1 cellular context compared by ENCODE assay signal in genomic region chrX:23666282-23666681, GRCh38.
TF ChIP-seq lines count a peak whose summit lies in the region.

No MANE protein-coding gene starts in this region.

TF ChIP-seq in H1, 55 proteins besides CTCF, POLR2A, EP300 and RAD21:
- TF ChIP-seq POU5F1 (IDR thresholded peaks at IDR 0.05; ENCODE audit: low read depth, low read length) (no peak), SP1 (IDR thresholded peaks at IDR 0.05; ENCODE audit: low read depth, low read length) (no peak), RXRA (IDR thresholded peaks at IDR 0.05; ENCODE audit: insufficient read depth, low read depth, low read length) (no peak), KDM5A (IDR thresholded peaks at IDR 0.05; ENCODE audit: low read length) (no peak), EGR1 (IDR thresholded peaks at IDR 0.05; ENCODE audit: borderline replicate concordance, low read depth, low read length) (no peak), TEAD4 (IDR thresholded peaks at IDR 0.05; ENCODE audit: low read depth, low read length) (no peak), JUND (IDR thresholded peaks at IDR 0.05; ENCODE audit: low read length) (no peak), HDAC2 (IDR thresholded peaks at IDR 0.05; ENCODE audit: borderline replicate concordance in 1 of 2, low read depth in 2 of 2, low read length in 2 of 2) (no peak), RFX5 (IDR thresholded peaks at IDR 0.05; ENCODE audit: borderline replicate concordance, low read depth, low read length) (no peak), PHF8 (conservative IDR thresholded peaks at IDR 0.05; ENCODE audit: low read depth, low read length) (no peak), GABPA (IDR thresholded peaks at IDR 0.05; ENCODE audit: borderline replicate concordance, insufficient read depth, low read length) (no peak), CEBPB (IDR thresholded peaks at IDR 0.05; ENCODE audit: low read depth, low read length) (no peak), SAP30 (IDR thresholded peaks at IDR 0.05; ENCODE audit: insufficient read depth, insufficient replicate concordance, low read length) (no peak), CREB1 (IDR thresholded peaks at IDR 0.05) (no peak), RNF2 (IDR thresholded peaks at IDR 0.05; ENCODE audit: borderline replicate concordance, low read depth, low read length, missing control alignments, poor library complexity, severe bottlenecking) (no peak)
